Comparison of ENCODE assay signal across 8 cellular contexts in genomic region chr11:114179234-114179941, GRCh38.
DNase-seq lines count a peak whose midpoint lies in the region; ATAC-seq and TF ChIP-seq lines count a peak whose summit lies in the region.

No MANE protein-coding gene starts in this region.

- H3K36me3 ChIP-seq in body of pancreas (replicated peaks in 1 of 2; ENCODE audit: insufficient read depth in 1 of 2, low read depth in 2 of 2) (no peaks in the 10 kb centered on the region), osteoblast (ENCODE audit: insufficient read depth, low read length) (no peaks in the 10 kb centered on the region)

- H4K20me1 ChIP-seq in osteoblast (ENCODE audit: insufficient read depth, low read length), result no peaks in the 10 kb centered on the region

- H3K9me3 Mint-ChIP-seq in stimulated activated memory B cell treated with anti-CD40 and anti-IgM and Interleukin-4, amounts not matched to agents 10 μg/mL and 1 μg/mL and 100 μg/mL, for 72 hours, result no peaks in the 10 kb centered on the region

- H3K4me1 ChIP-seq in body of pancreas, result peaks cover 96% of the 10 kb centered on the region
- no peaks in the 10 kb centered on the region for H3K4me1 ChIP-seq in osteoblast (ENCODE audit: insufficient read depth, low read length)

- no peaks in the 10 kb centered on the region for H3K27me3 ChIP-seq in body of pancreas
- H3K27me3 ChIP-seq in osteoblast (ENCODE audit: insufficient read depth, low read length), result peaks cover 56% of the 10 kb centered on the region

- H3K4me3 Mint-ChIP-seq in stimulated activated memory B cell treated with anti-CD40 and anti-IgM and Interleukin-4, amounts not matched to agents 10 μg/mL and 1 μg/mL and 100 μg/mL, for 72 hours, result no peak overlapping the region

- peak overlapping the region; percentile 92 to 99 (median 98) for H3K27ac ChIP-seq in body of pancreas
- no peak overlapping the region for H3K27ac ChIP-seq in osteoblast (ENCODE audit: low read depth, low read length)

- no peak overlapping the region for H3K4me2 ChIP-seq in osteoblast (ENCODE audit: insufficient read depth, low read length)

- no peaks in the 10 kb centered on the region for H3K9me3 ChIP-seq in body of pancreas
- no peaks in the 10 kb centered on the region for H3K9me3 ChIP-seq in osteoblast (ENCODE audit: low read depth, low read length)

- intact Hi-C loops in body of pancreas (cut with DNase I), result no loop called here

- DNase-seq in NCI-H1105 treated with DMSO at 0.1 percent for 48 hours (lab: John Stamatoyannopoulos, UW) (peak; percentile 3), body of pancreas (peak; percentile 88 to 98 (median 94)), left lobe of liver (ENCODE audit: low spot score) (peak; percentile 88), osteoblast (ENCODE audit: insufficient read length, low spot score, missing footprints) (no peak), NCI-H2107 (lab: John Stamatoyannopoulos, UW) (no peak)
- DNase-seq in activated CD8-positive, alpha-beta memory T cell treated with anti-CD3 and anti-CD28 coated beads, Interleukin-2, amount 50 U/mL, for 48 hours, result no peak

- no peak overlapping the region for H2AFZ ChIP-seq in osteoblast (ENCODE audit: low read length)

- no peaks in the 10 kb centered on the region for H3K79me2 ChIP-seq in osteoblast (ENCODE audit: insufficient read depth, low read length)

- TF ChIP-seq POLR2A in body of pancreas (IDR thresholded peaks at IDR 0.05), result peak in 2 of 3 donors; percentile 46 to 49

- peaks cover 8% of the 10 kb centered on the region for H3K27me3 Mint-ChIP-seq in stimulated activated memory B cell treated with anti-CD40 and anti-IgM and Interleukin-4, amounts not matched to agents 10 μg/mL and 1 μg/mL and 100 μg/mL, for 72 hours

- H3K27ac Mint-ChIP-seq in stimulated activated memory B cell treated with anti-CD40 and anti-IgM and Interleukin-4, amounts not matched to agents 10 μg/mL and 1 μg/mL and 100 μg/mL, for 72 hours, result peak overlapping the region; percentile 64

- peak; percentile 86 for ATAC-seq in body of pancreas
- ATAC-seq in left lobe of liver, result peak; percentile 56
- ATAC-seq in stimulated activated memory B cell treated with anti-CD40 and anti-IgM and Interleukin-4, amounts not matched to agents 10 μg/mL and 1 μg/mL and 100 μg/mL, for 72 hours, result no peak
- no peak for ATAC-seq in GM21367 (IDR thresholded peaks at IDR 0.05; ENCODE audit: unreplicated experiment)

- WGBS in body of pancreas, 2 donors, result 0 to 2% methylated on average over 5 of the region's 5 CpGs

- TF ChIP-seq CTCF in body of pancreas (IDR thresholded peaks at IDR 0.05) (peak in 3 of 7 experiments; percentile 35 to 36 (median 36)), osteoblast (IDR thresholded peaks at IDR 0.05; ENCODE audit: extremely low read depth, low read depth, low read length) (no peak)

- H3K36me3 Mint-ChIP-seq in stimulated activated memory B cell treated with anti-CD40 and anti-IgM and Interleukin-4, amounts not matched to agents 10 μg/mL and 1 μg/mL and 100 μg/mL, for 72 hours, result no peaks in the 10 kb centered on the region

- peaks cover 39% of the 10 kb centered on the region for H3K4me1 Mint-ChIP-seq in stimulated activated memory B cell treated with anti-CD40 and anti-IgM and Interleukin-4, amounts not matched to agents 10 μg/mL and 1 μg/mL and 100 μg/mL, for 72 hours

- H3K4me3 ChIP-seq in body of pancreas (no peak overlapping the region), osteoblast (ENCODE audit: insufficient read depth, low read length) (no peak overlapping the region)

Comparison
In these comparisons a context has a peak if more than half of its experiments do, and no peak if none do; other contexts are left out.
1. DNase-seq: peak in NCI-H1105 treated with DMSO at 0.1 percent for 48 hours (single experiment), body of pancreas (4 of 4) and left lobe of liver (single experiment); none in osteoblast (single experiment), activated CD8-positive, alpha-beta memory T cell treated with anti-CD3 and anti-CD28 coated beads, Interleukin-2, amount 50 U/mL, for 48 hours (single experiment) and NCI-H2107 (single experiment).
2. ATAC-seq: peak in body of pancreas (single experiment) and left lobe of liver (single experiment); none in stimulated activated memory B cell treated with anti-CD40 and anti-IgM and Interleukin-4, amounts not matched to agents 10 μg/mL and 1 μg/mL and 100 μg/mL, for 72 hours (single experiment) and GM21367 (single experiment).